Comparison of ENCODE assay signal across 8 cellular contexts in the genomic region with DNA sequence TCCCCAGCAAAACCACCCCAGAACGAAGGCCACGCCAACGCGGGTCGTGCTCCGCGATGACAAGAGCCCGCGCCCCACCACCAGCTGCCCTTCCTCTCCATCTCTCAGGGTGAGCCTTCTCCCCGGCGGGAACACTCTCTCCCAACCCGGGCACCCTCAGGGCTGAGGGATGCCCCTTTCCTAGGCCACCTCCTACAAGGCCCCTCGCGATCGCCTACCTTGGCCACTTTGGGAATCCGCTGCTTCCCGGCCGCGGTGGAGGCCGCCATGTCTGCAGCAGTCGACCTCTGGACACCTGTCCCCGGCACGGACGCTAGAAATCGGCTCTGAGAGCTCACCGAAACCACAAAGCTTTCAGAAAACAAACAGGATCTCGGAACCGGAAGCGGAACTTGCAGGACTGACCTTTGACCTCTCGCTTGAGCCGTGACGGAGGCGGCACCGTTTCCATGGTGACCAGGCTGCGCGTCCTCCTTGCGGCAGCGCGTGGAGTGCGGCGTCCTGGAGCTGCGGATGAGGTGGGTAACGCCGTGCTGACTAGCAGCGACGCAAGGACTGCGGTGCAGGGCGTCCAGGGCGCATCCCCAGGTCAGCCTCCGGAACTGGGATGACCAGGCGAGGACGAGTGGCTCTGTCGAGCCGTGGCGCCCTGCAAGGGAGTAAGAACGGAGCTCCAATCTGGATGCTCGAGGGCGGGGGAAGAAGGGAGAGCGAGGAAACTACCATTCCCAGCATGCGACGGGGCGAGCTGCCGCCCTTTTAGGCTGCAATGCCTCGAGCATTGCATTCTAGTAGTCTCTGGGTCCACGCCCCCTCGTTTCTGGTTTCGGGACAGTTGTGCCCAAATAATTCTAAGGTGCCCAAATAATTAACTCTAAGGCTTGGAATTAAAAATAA. TPM values are rescaled to one million over a fixed set of nuclear protein-coding genes. Genes with fewer than 3 reads are reported as not detected.
DNase-seq lines count a peak whose midpoint lies in the region; ATAC-seq and TF ChIP-seq lines count a peak whose summit lies in the region.

A gene with protein sequence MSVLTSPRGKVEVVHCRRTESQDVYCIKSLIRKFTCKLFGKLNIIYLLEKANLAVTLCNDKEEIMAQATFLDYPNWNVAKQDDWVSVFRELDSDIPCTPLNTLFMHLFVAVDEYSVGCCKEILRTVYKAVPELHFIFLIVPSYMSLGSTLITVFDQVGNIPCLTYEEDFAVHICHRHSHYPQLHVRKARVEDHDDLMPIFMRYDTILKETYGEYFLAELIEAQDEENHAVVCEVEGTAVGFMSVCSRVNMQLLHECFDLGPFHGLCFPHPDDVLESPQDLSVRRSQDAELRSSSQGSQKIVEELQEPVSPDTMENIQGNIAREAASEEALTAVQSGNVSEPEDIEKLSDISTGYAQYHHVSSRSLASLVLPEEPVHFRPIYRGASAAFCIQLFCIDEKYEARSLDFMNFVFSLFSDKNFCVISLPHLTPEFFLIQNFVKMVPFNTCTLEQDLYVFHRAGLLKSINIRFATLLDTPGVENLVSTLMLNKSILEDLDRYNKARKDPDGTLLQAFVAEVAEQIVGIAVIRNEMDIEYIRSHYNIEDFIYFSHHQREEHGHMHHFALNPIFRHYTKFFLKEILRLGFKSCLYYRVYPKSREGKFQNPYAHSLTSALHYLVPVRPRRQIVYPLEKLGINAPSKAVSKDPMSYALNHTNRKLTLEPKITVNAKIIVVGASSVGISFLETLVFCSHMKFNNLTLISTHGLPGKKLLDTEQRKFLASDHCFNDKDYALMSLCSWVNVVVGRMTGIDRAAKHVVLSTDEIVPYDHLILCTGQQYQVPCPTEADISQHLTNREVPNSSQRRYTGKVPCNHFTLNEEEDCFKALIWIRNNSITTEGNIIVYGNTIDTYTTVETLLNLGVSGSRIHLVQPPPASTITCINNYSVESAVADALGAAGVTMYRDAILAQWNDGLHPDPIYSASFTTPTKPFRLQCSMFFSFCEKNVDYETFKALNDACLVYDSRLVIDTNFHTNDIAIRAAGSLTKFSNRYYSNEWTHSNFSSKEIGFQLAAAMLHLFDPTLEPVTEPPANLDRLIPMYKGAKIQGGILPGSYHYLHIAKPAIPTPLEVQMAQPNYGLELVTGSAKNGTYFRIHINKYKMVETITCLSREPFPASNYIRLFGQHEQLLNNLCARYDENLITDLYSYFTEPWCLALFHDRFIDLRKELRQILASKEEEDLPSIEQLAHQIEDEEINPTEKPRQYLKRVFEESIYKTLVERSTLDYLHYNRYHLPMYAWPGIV (plus strand): TSS at position 459 of the 897 bp plus-strand sequence. CDS start 4,122 bp downstream, outside the sequence.
A gene (minus strand): TSS at position 393 of the 897 bp plus-strand sequence. CDS start 124 bp downstream, at position 269.

- WGBS in upper lobe of left lung, 2 donors = 0% methylated on average over 27 to 66 of the region's 67 CpGs

- intact Hi-C loops in left cardiac atrium (cut with DNase I) (no loop called here), posterior cingulate gyrus (cut with DNase I) (loop anchor here (5.0 kb wide), 1 partner anchor 35 kb away; a partner anchor contains a TSS)

- peak within 1 kb of the TSS; percentile 61 to 94 (median 86) for H3K4me3 ChIP-seq in upper lobe of left lung

- H3K27ac ChIP-seq in upper lobe of left lung = peak within 1 kb of the TSS; percentile 88 to 93 (median 90)

- ATAC-seq in HG02884 (IDR thresholded peaks at IDR 0.05; ENCODE audit: unreplicated experiment) (peak; percentile 92), left cardiac atrium (peak; percentile 98 to 99), upper lobe of left lung (ENCODE audit: low FRiP score in 2 of 2) (peak; percentile 99)

- H3K4me1 ChIP-seq in upper lobe of left lung = peaks cover 9 to 18% (median 11%) of the 10 kb centered on the region in 4 donors

- peaks cover 23 to 32% (median 29%) of the 10 kb centered on the region in 4 donors for H3K36me3 ChIP-seq in upper lobe of left lung

- peak; percentile 6 to 70 (median 50) for TF ChIP-seq CTCF in upper lobe of left lung (IDR thresholded peaks at IDR 0.05)

- DNase-seq in NCI-H146 treated with DMSO at 0.1 percent for 48 hours (lab: John Stamatoyannopoulos, UW; ENCODE audit: unreplicated experiment) = peak; percentile 97
- peak; percentile 94 to 98 (median 97) for DNase-seq in T-helper 1 cell
- DNase-seq in amygdala (lab: John Stamatoyannopoulos, UW) = peak; percentile 81 to 99 (median 94)
- peak; percentile 98 for DNase-seq in left cardiac atrium
- peak; percentile 94 to 99 (median 96) for DNase-seq in posterior cingulate gyrus
- peak; percentile 96 to 97 for DNase-seq in upper lobe of left lung

- TF ChIP-seq EP300 in upper lobe of left lung (IDR thresholded peaks at IDR 0.05) = no peak

- TF ChIP-seq POLR2A in GM15510 (IDR thresholded peaks at IDR 0.05; ENCODE audit: borderline replicate concordance, extremely low read depth, insufficient read length) (peak; percentile 83), upper lobe of left lung (IDR thresholded peaks at IDR 0.05) (peak in 2 of 4 donors; percentile 25 to 67)

- H3K27me3 ChIP-seq in upper lobe of left lung = no peaks in the 10 kb centered on the region

- H3K9me3 ChIP-seq in upper lobe of left lung = no peaks in the 10 kb centered on the region

RNA-seq across cellular contexts. Expression of the first gene that starts in this region (rescaled TPM):
- total RNA-seq in left cardiac atrium (1 to 10 TPM; 1.0 TPM), upper lobe of left lung (10 to 100 TPM in 2 of 6 donors, 1 to 10 TPM in 3, under 1 TPM in 1; 0.37 to 14.3 (median 6.1) TPM)

RNA-seq across cellular contexts. Expression of the second gene that starts in this region (rescaled TPM):
- total RNA-seq in left cardiac atrium (10 to 100 TPM; 12.8 to 16.4 TPM), upper lobe of left lung (10 to 100 TPM; 13.5 to 44.0 (median 18.4) TPM)

Comparison
In these comparisons a context has a peak if more than half of its experiments do, and no peak if none do; other contexts are left out.
1. Peak in every context shown above with its lines: DNase-seq, ATAC-seq, H3K4me3 ChIP-seq and H3K27ac ChIP-seq.